23 cellular contexts compared by ENCODE assay signal in genomic region chr10:12235116-12235694, GRCh38. TPM values are rescaled to one million over a fixed set of nuclear protein-coding genes. Genes with fewer than 3 reads are reported as not detected.
DNase-seq lines count a peak whose midpoint lies in the region; ATAC-seq, FAIRE-seq and TF ChIP-seq lines count a peak whose summit lies in the region.
"Had no signal": no experiment of that assay in that cellular context is flagged by ENCODE, and none has a peak within 500 bp of the region (broad histone marks: within the 10 kb centered on the region; RNA-seq: fewer than 3 reads in every experiment).

No MANE protein-coding gene starts in this region.

- no peaks in the 10 kb centered on the region for H3K9me3 Mint-ChIP-seq in GM23338
- no peaks in the 10 kb centered on the region for H3K9me3 Mint-ChIP-seq in stimulated activated effector memory CD8-positive, alpha-beta T cell treated with anti-CD3 and anti-CD28 coated beads, Interleukin-12 subunit alpha, Interleukin-12 subunit beta, amount 100 ng/mL, for 72 hours
- H3K9me3 Mint-ChIP-seq: CD4-positive, alpha-beta memory T cell; endodermal cell; nephron had no signal

- TF ChIP-seq EP300 in HepG2 (IDR thresholded peaks at IDR 0.05; ENCODE audit: low read depth in 2 of 2, low read length in 2 of 2) (no peak), HepG2 (CRISPR knock-in tag; IDR thresholded peaks at IDR 0.05; ENCODE audit: borderline replicate concordance) (no peak)

- H3F3A ChIP-seq in GM23338 (replicated peaks; ENCODE audit: low read depth): 0 out of 2 replicates have a peak, but pooled peaks cover 4% of the 10 kb centered on the region

- no peaks in the 10 kb centered on the region for H3K4me1 Mint-ChIP-seq in GM23338
- no peaks in the 10 kb centered on the region for H3K4me1 Mint-ChIP-seq in stimulated activated effector memory CD8-positive, alpha-beta T cell treated with anti-CD3 and anti-CD28 coated beads, Interleukin-12 subunit alpha, Interleukin-12 subunit beta, amount 100 ng/mL, for 72 hours
- H3K4me1 Mint-ChIP-seq: endodermal cell, nephron had no signal

- CTCF ChIA-PET in HepG2 (lab: Yijun Ruan, JAX; ENCODE audit: low intra/inter-chr PET ratio, low total read pairs): no interaction called here

- TF ChIP-seq POLR2A in HepG2 (IDR thresholded peaks at IDR 0.05; ENCODE audit: insufficient read depth in 1 of 2, low read depth in 2 of 2, low read length in 2 of 2): no peak

- H2AFZ ChIP-seq in GM23338: no peak overlapping the region
- H2AFZ ChIP-seq in HepG2 (ENCODE audit: low read length): no peak overlapping the region

- peaks cover 52% of the 10 kb centered on the region for H3K36me3 ChIP-seq in GM23338 (ENCODE audit: insufficient read depth)
- peaks cover 3 to 35% of the 10 kb centered on the region in 2 experiments; a peak in 3 of 5 replicates for H3K36me3 ChIP-seq in HepG2 (replicated peaks in 1 of 2; ENCODE audit: control insufficient read depth in 1 of 2, insufficient read depth in 2 of 2, low read length in 2 of 2)

- intact Hi-C loops in HepG2 (cut with micrococcal nuclease; ENCODE audit: unreplicated experiment): no loop called here

- no peak for TF ChIP-seq CTCF in GM23338 (conservative IDR thresholded peaks at IDR 0.05; ENCODE audit: low read depth in 2 of 2)
- TF ChIP-seq CTCF in HepG2 (CRISPR knock-in tag; IDR thresholded peaks at IDR 0.05): no peak

- TF ChIP-seq RAD21 in HepG2 (CRISPR knock-in tag; IDR thresholded peaks at IDR 0.05): no peak

- POLR2A ChIA-PET in HepG2 (lab: Yijun Ruan, JAX): no interaction called here

- H3K9me2 ChIP-seq in GM23338 (ENCODE audit: insufficient read depth): no peaks in the 10 kb centered on the region

- no peak for ATAC-seq in GM23338
- ATAC-seq in HepG2: no peak
- no peak for ATAC-seq in stimulated activated effector memory CD8-positive, alpha-beta T cell treated with anti-CD3 and anti-CD28 coated beads, Interleukin-12 subunit alpha, Interleukin-12 subunit beta, amount 100 ng/mL, for 72 hours
- no peak for ATAC-seq in GM19023 (IDR thresholded peaks at IDR 0.05; ENCODE audit: unreplicated experiment)

- H3K4me3 Mint-ChIP-seq in GM23338: no peak overlapping the region
- H3K4me3 Mint-ChIP-seq in stimulated activated effector memory CD8-positive, alpha-beta T cell treated with anti-CD3 and anti-CD28 coated beads, Interleukin-12 subunit alpha, Interleukin-12 subunit beta, amount 100 ng/mL, for 72 hours: no peak overlapping the region
- H3K4me3 Mint-ChIP-seq: CD4-positive, alpha-beta memory T cell; endodermal cell; nephron had no signal

- peaks cover 75% of the 10 kb centered on the region for H3K36me3 Mint-ChIP-seq in GM23338 (ENCODE audit: low read depth)
- H3K36me3 Mint-ChIP-seq in stimulated activated effector memory CD8-positive, alpha-beta T cell treated with anti-CD3 and anti-CD28 coated beads, Interleukin-12 subunit alpha, Interleukin-12 subunit beta, amount 100 ng/mL, for 72 hours: peaks cover 96% of the 10 kb centered on the region

- no peaks in the 10 kb centered on the region for H3K9me3 ChIP-seq in HepG2 (ENCODE audit: low read length)

- H3K79me2 ChIP-seq in GM23338 (replicated peaks; ENCODE audit: insufficient read depth) (peaks cover 6% of the 10 kb centered on the region), HepG2 (ENCODE audit: insufficient read depth, low read length) (peaks cover 2% of the 10 kb centered on the region)

- H3K4me2 ChIP-seq in GM23338 (no peak overlapping the region), HepG2 (ENCODE audit: low read depth, low read length) (peak overlapping the region; percentile 34; the same call in 1 of the 2 replicates)

- H3K4me3 ChIP-seq in GM23338: no peak overlapping the region
- no peak overlapping the region for H3K4me3 ChIP-seq in HepG2 (replicated peaks in 1 of 3; ENCODE audit: insufficient read depth in 1 of 3, low read depth in 2 of 3, low read length in 3 of 3)

- WGBS in HepG2 (ENCODE audit: low lambda C conversion rate): 73% methylated on average over 3 of the region's 3 CpGs

- FAIRE-seq in HepG2 (lab: Jason Lieb, UNC): no peak

- H3K27ac ChIP-seq in GM23338 (ENCODE audit: low read depth) (no peak overlapping the region), epithelial cell of prostate (peak overlapping the region; percentile 11), HepG2 (ENCODE audit: extremely low read length, insufficient read depth, low read length) (peak overlapping the region; percentile 74)

- H4K20me1 ChIP-seq in GM23338 (replicated peaks; ENCODE audit: insufficient read depth) (peaks cover 5% of the 10 kb centered on the region; the same call in 1 of the 2 replicates), HepG2 (ENCODE audit: insufficient read depth, low read length) (no peaks in the 10 kb centered on the region)

- no TSS peak for BruUV-seq in HepG2 (replicated peaks; lab: Mats Ljungman, UMichigan)

- in situ Hi-C loops in HepG2 (cut with HindIII; ENCODE audit: extremely low pct_ligation_motif_present, low pct_unique_long_range_greater_than_20kb): no loop called here

- DNase-seq in GM23338 (ENCODE audit: low spot score) (no peak), epithelial cell of prostate (ENCODE audit: low read depth, low spot score) (no peak), HepG2 (ENCODE audit: low spot score) (no peak), DMS79 treated with DMSO at 0.1 percent for 48 hours (lab: John Stamatoyannopoulos, UW) (no peak), NCI-H1092 treated with DMSO at 0.1 percent for 48 hours (lab: John Stamatoyannopoulos, UW) (no peak)
- no peak for DNase-seq in stimulated activated effector memory CD8-positive, alpha-beta T cell treated with anti-CD3 and anti-CD28 coated beads, Interleukin-12 subunit alpha, Interleukin-12 subunit beta, amount 100 ng/mL, for 72 hours (ENCODE audit: low spot score in 2 of 2)
- DNase-seq in central memory CD4-positive, alpha-beta T cell: no peak
- DNase-seq: ACHN; activated CD4-positive, alpha-beta T cell treated with anti-CD3 and anti-CD28 coated beads for 48 hours; activated effector memory CD4-positive, alpha-beta T cell treated with Interleukin-2 at 50 U/mL for 16 hours; CD4-positive, alpha-beta memory T cell; DMS53; endodermal cell; hypothalamus; islet precursor cell; Karpas-422; NCI-H1105; NCI-H2107; NCI-H526; SHP77; stimulated activated CD4-positive, alpha-beta T cell treated with anti-CD3 and anti-CD28 coated beads, Interleukin-4, amount 100 ng/mL, for 24 hours had no signal

- peak overlapping the region; percentile 66; the same call in 1 of the 2 replicates for H3K27ac Mint-ChIP-seq in GM23338
- peak overlapping the region; percentile 52 for H3K27ac Mint-ChIP-seq in stimulated activated effector memory CD8-positive, alpha-beta T cell treated with anti-CD3 and anti-CD28 coated beads, Interleukin-12 subunit alpha, Interleukin-12 subunit beta, amount 100 ng/mL, for 72 hours
- H3K27ac Mint-ChIP-seq: endodermal cell had no signal

- H3K4me1 ChIP-seq in GM23338 (ENCODE audit: insufficient read depth): peaks cover 4% of the 10 kb centered on the region; the same call in 1 of the 2 replicates
- peaks cover 51% of the 10 kb centered on the region for H3K4me1 ChIP-seq in HepG2 (ENCODE audit: insufficient read depth, low read length)

- H3K27me3 Mint-ChIP-seq in GM23338 (ENCODE audit: insufficient read depth, low read depth, poor library complexity): peaks cover 2% of the 10 kb centered on the region
- H3K27me3 Mint-ChIP-seq: CD4-positive, alpha-beta memory T cell had no signal

- H3K27me3 ChIP-seq in GM23338 (ENCODE audit: insufficient read depth) (no peaks in the 10 kb centered on the region), HepG2 (ENCODE audit: control insufficient read depth in 1 of 2, insufficient read depth in 2 of 2, low read length in 2 of 2) (no peaks in the 10 kb centered on the region)

- H3K9ac ChIP-seq in HepG2 (ENCODE audit: insufficient read depth, low read depth, low read length): 0 out of 2 replicates have a peak overlapping the region, but pooled peaks have one; percentile 10

RNA-seq across cellular contexts. Expression of gene CDC123, which starts 39.2 kb away (rescaled TPM):
- total RNA-seq in GM23338 (2014; rRNA removed; shearing (Covaris generic)): 158 and 175 TPM in 2 replicates
- polyA plus RNA-seq in GM23338 (2016; fragmentation: Nextera tagmentation; extraction: Ambion mirVana) (164 and 179 TPM in 2 replicates), HepG2 (2011; rRNA removed) (56.8 and 63.3 TPM in 2 replicates)
- 153 and 217 TPM in 2 replicates for total RNA-seq in HepG2 (2016; rRNA removed; fragmentation: Illumina TruSeq; extraction: Trizol)
- total RNA-seq in HepG2 (2016; cell fraction: cytosol; rRNA removed; fragmentation: Illumina TruSeq; extraction: Trizol; ENCODE audit: low read depth): 38.0 and 41.2 TPM in 2 replicates
- total RNA-seq in HepG2 (2016; cell fraction: insoluble cytoplasmic fraction; rRNA removed; fragmentation: Illumina TruSeq; extraction: Trizol): 146 and 228 TPM in 2 replicates
- total RNA-seq in HepG2 (2016; cell fraction: membrane; rRNA removed; fragmentation: Illumina TruSeq; extraction: Trizol): 44.1 and 50.3 TPM in 2 replicates
- total RNA-seq in HepG2 (2016; cell fraction: nucleus; rRNA removed; fragmentation: Illumina TruSeq; extraction: Trizol): 58.1 and 62.8 TPM in 2 replicates
- 59.6 and 59.8 TPM in 2 replicates for polyA plus RNA-seq in HepG2 (2011; cell fraction: cytosol; rRNA removed)
- 27.3 and 29.0 TPM in 2 replicates for polyA plus RNA-seq in HepG2 (2011; cell fraction: nucleus; rRNA removed)
- 65.3 and 99.2 TPM in 2 replicates for polyA plus RNA-seq in HepG2 (2012)
- polyA plus RNA-seq in HepG2 (2016; cell fraction: cytosol; fragmentation: Illumina TruSeq; extraction: Trizol; ENCODE audit: low read depth): 25.0 and 26.0 TPM in 2 replicates
- polyA plus RNA-seq in HepG2 (2016; cell fraction: insoluble cytoplasmic fraction; fragmentation: Illumina TruSeq; extraction: Trizol; ENCODE audit: low read depth): 203 and 221 TPM in 2 replicates
- polyA plus RNA-seq in HepG2 (2016; cell fraction: membrane; fragmentation: Illumina TruSeq; extraction: Trizol; ENCODE audit: low read depth): 31.6 and 33.3 TPM in 2 replicates
- 73.7 and 75.1 TPM in 2 replicates for polyA plus RNA-seq in HepG2 (2016; cell fraction: nucleus; fragmentation: Illumina TruSeq; extraction: Trizol; ENCODE audit: insufficient read depth, low read depth)
- 194 and 353 TPM in 2 replicates for polyA minus RNA-seq in HepG2 (2011; rRNA and poly(A)+ RNA removed; ENCODE audit: low replicate concordance)
- polyA minus RNA-seq in HepG2 (2011; cell fraction: cytosol; rRNA and poly(A)+ RNA removed): 73.6 and 86.4 TPM in 2 replicates
- 55.2 and 63.2 TPM in 2 replicates for polyA minus RNA-seq in HepG2 (2011; cell fraction: nucleus; rRNA and poly(A)+ RNA removed)

RNA-seq across cellular contexts. Expression of gene NUDT5, which starts 39.5 kb away (rescaled TPM):
- total RNA-seq in GM23338 (2014; rRNA removed; shearing (Covaris generic)): 94.3 and 107 TPM in 2 replicates
- 254 and 255 TPM in 2 replicates for polyA plus RNA-seq in GM23338 (2016; fragmentation: Nextera tagmentation; extraction: Ambion mirVana)
- 134 and 179 TPM in 2 replicates for total RNA-seq in HepG2 (2016; rRNA removed; fragmentation: Illumina TruSeq; extraction: Trizol)
- total RNA-seq in HepG2 (2016; cell fraction: cytosol; rRNA removed; fragmentation: Illumina TruSeq; extraction: Trizol; ENCODE audit: low read depth): 34.5 and 35.9 TPM in 2 replicates
- total RNA-seq in HepG2 (2016; cell fraction: insoluble cytoplasmic fraction; rRNA removed; fragmentation: Illumina TruSeq; extraction: Trizol): 133 and 191 TPM in 2 replicates
- 49.9 and 52.8 TPM in 2 replicates for total RNA-seq in HepG2 (2016; cell fraction: membrane; rRNA removed; fragmentation: Illumina TruSeq; extraction: Trizol)
- total RNA-seq in HepG2 (2016; cell fraction: nucleus; rRNA removed; fragmentation: Illumina TruSeq; extraction: Trizol): 52.7 and 53.0 TPM in 2 replicates
- polyA plus RNA-seq in HepG2 (2011; rRNA removed): 57.3 and 79.6 TPM in 2 replicates
- 58.1 and 63.2 TPM in 2 replicates for polyA plus RNA-seq in HepG2 (2011; cell fraction: cytosol; rRNA removed)
- polyA plus RNA-seq in HepG2 (2011; cell fraction: nucleus; rRNA removed): 25.6 and 26.7 TPM in 2 replicates
- 60.3 and 67.3 TPM in 2 replicates for polyA plus RNA-seq in HepG2 (2012)
- 44.5 and 46.9 TPM in 2 replicates for polyA plus RNA-seq in HepG2 (2016; cell fraction: cytosol; fragmentation: Illumina TruSeq; extraction: Trizol; ENCODE audit: low read depth)
- 208 and 231 TPM in 2 replicates for polyA plus RNA-seq in HepG2 (2016; cell fraction: insoluble cytoplasmic fraction; fragmentation: Illumina TruSeq; extraction: Trizol; ENCODE audit: low read depth)
- 41.0 and 45.0 TPM in 2 replicates for polyA plus RNA-seq in HepG2 (2016; cell fraction: membrane; fragmentation: Illumina TruSeq; extraction: Trizol; ENCODE audit: low read depth)
- polyA plus RNA-seq in HepG2 (2016; cell fraction: nucleus; fragmentation: Illumina TruSeq; extraction: Trizol; ENCODE audit: insufficient read depth, low read depth): 70.5 and 93.1 TPM in 2 replicates
- polyA minus RNA-seq in HepG2 (2011; rRNA and poly(A)+ RNA removed; ENCODE audit: low replicate concordance): 23.1 and 74.3 TPM in 2 replicates
- 18.8 and 23.8 TPM in 2 replicates for polyA minus RNA-seq in HepG2 (2011; cell fraction: cytosol; rRNA and poly(A)+ RNA removed)
- polyA minus RNA-seq in HepG2 (2011; cell fraction: nucleus; rRNA and poly(A)+ RNA removed): 40.0 and 45.8 TPM in 2 replicates
